23 cellular contexts compared by ENCODE assay signal in genomic region chr2:169005080-169005598, GRCh38. TPM values are rescaled to one million over a fixed set of nuclear protein-coding genes. Genes with fewer than 3 reads are reported as not detected.
DNase-seq lines count a peak whose midpoint lies in the region; ATAC-seq, FAIRE-seq and TF ChIP-seq lines count a peak whose summit lies in the region.
"Had no signal": no experiment of that assay in that cellular context is flagged by ENCODE, and none has a peak within 500 bp of the region (broad histone marks: within the 10 kb centered on the region; RNA-seq: fewer than 3 reads in every experiment).

No MANE protein-coding gene starts in this region.

- H3K4me1 ChIP-seq in NT2/D1 (ENCODE audit: insufficient read depth, insufficient read length) (no peaks in the 10 kb centered on the region), K562 (replicated peaks in 1 of 2; ENCODE audit: control insufficient read depth in 2 of 2, insufficient read depth in 2 of 2, low read length in 2 of 2) (peaks cover 0 to 13% of the 10 kb centered on the region in 2 experiments; a peak in 4 of 5 replicates), mesendoderm (ENCODE audit: control insufficient read depth, low read depth, low read length) (peaks cover 2% of the 10 kb centered on the region)

- no peaks in the 10 kb centered on the region for H3K36me3 ChIP-seq in NT2/D1 (ENCODE audit: insufficient read depth, insufficient read length, low read length)
- H3K36me3 ChIP-seq in K562 (ENCODE audit: control insufficient read depth, insufficient read depth, low read length) = no peaks in the 10 kb centered on the region
- no peaks in the 10 kb centered on the region for H3K36me3 ChIP-seq in mesendoderm (ENCODE audit: control insufficient read depth, insufficient read depth, low read length)

- no peak overlapping the region for H3K27ac ChIP-seq in K562 (ENCODE audit: extremely low read depth, low read depth, low read length)
- H3K27ac ChIP-seq in mesendoderm (ENCODE audit: low read depth, low read length) = no peak overlapping the region
- H3K27ac ChIP-seq: RWPE1, SK-N-MC had no signal

- BruUV-seq in K562 (replicated peaks; lab: Mats Ljungman, UMichigan) = no TSS peak

- H3K79me1 ChIP-seq in mesendoderm (ENCODE audit: low read length) = no peaks in the 10 kb centered on the region

- ATAC-seq in K562 = peak; percentile 53
- no peak for ATAC-seq in HG03565 (IDR thresholded peaks at IDR 0.05; ENCODE audit: unreplicated experiment)
- ATAC-seq: Panc1 had no signal

- FAIRE-seq in K562 (lab: Jason Lieb, UNC) = no peak

- H3K4ac ChIP-seq in mesendoderm (ENCODE audit: low read depth, low read length) = no peak overlapping the region

- no peak overlapping the region for H2BK15ac ChIP-seq in mesendoderm (replicated peaks; ENCODE audit: low read depth)

- no peak for TF ChIP-seq RAD21 in K562 (CRISPR knock-in tag; conservative IDR thresholded peaks at IDR 0.05 in 1 of 2, IDR thresholded peaks at IDR 0.05 in 1 of 2)

- H3K18ac ChIP-seq in mesendoderm (ENCODE audit: low read length) = no peak overlapping the region

- no peaks in the 10 kb centered on the region for H4K20me1 ChIP-seq in K562 (replicated peaks; ENCODE audit: control insufficient read depth, insufficient read depth, low read length)

- intact Hi-C loops in K562 (cut with micrococcal nuclease) = loop anchor here (2.0 kb wide), 1 partner anchor 28 kb away; no protein-coding TSS in a partner anchor

- H3K27me3 ChIP-seq in NT2/D1 (ENCODE audit: insufficient read depth, insufficient read length) (no peaks in the 10 kb centered on the region), K562 (ENCODE audit: control insufficient read depth in 2 of 2, insufficient read depth in 2 of 2, low read length in 2 of 2) (no peaks in the 10 kb centered on the region), mesendoderm (ENCODE audit: insufficient read depth, low read length, poor library complexity) (no peaks in the 10 kb centered on the region)

- H3K79me2 ChIP-seq in K562 (ENCODE audit: control insufficient read depth, insufficient read depth, low read length) = no peaks in the 10 kb centered on the region
- no peaks in the 10 kb centered on the region for H3K79me2 ChIP-seq in mesendoderm (ENCODE audit: control insufficient read depth, insufficient read depth, low read length)

- H2BK120ac ChIP-seq in mesendoderm (ENCODE audit: low read depth, low read length) = no peak overlapping the region

- no peak overlapping the region for H4K5ac ChIP-seq in mesendoderm (ENCODE audit: low read length)

- peak; percentile 74 for DNase-seq in ELF-1 (ENCODE audit: low read depth, low spot score)
- peak; percentile 9 for DNase-seq in NT2/D1 (ENCODE audit: low read depth, low spot score)
- peak in 1 of 4 experiments; percentile 51 for DNase-seq in K562 (ENCODE audit: extremely low read depth in 1 of 4, low spot score in 3 of 4)
- DNase-seq in mesendoderm = peak; percentile 46
- DNase-seq in HUDEP-2 (lab: John Stamatoyannopoulos, UW; ENCODE audit: unreplicated experiment in 76 of 76) = no peak
- DNase-seq in NCI-H345 treated with DMSO at 0.1 percent for 48 hours (lab: John Stamatoyannopoulos, UW; ENCODE audit: unreplicated experiment) = no peak
- no peak for DNase-seq in SW480 (ENCODE audit: low spot score)
- DNase-seq: Calu3, DMS79 treated with DMSO at 0.1 percent for 48 hours, GOT3, NCI-H1092, NCI-H1417 treated with DMSO at 0.1 percent for 48 hours, NCI-H1694 treated with DMSO at 0.1 percent for 48 hours, NCI-H2081, NCI-H446, NCI-H524 treated with DMSO at 0.1 percent for 48 hours, SHP77 treated with DMSO at 0.1 percent for 48 hours had no signal

- H3K9ac ChIP-seq in NT2/D1 (ENCODE audit: insufficient read length, low read depth) (no peak overlapping the region), K562 (ENCODE audit: insufficient read depth in 1 of 2, low read depth in 2 of 2, low read length in 2 of 2) (no peak overlapping the region; a peak in 1 of 4 replicates), mesendoderm (ENCODE audit: low read length) (no peak overlapping the region)

- no peak for TF ChIP-seq POLR2A in K562 (conservative IDR thresholded peaks at IDR 0.05)

- H3K23ac ChIP-seq in mesendoderm (ENCODE audit: low read length) = no peak overlapping the region

- H2AFZ ChIP-seq in K562 (ENCODE audit: low read depth, low read length) = peak overlapping the region; percentile 74

- WGBS in K562 (ENCODE audit: insufficient coverage, low coverage, missing lambda C conversion rate) = 29% methylated on average over 4 of the region's 4 CpGs
- no CpG with 5 or more reads among the region's 4 CpGs for WGBS in mesendoderm (ENCODE audit: extremely low coverage, insufficient coverage, low lambda C conversion rate)

- H4K8ac ChIP-seq in mesendoderm (ENCODE audit: low read depth, low read length) = no peak overlapping the region

- no peak overlapping the region for H2BK5ac ChIP-seq in mesendoderm (ENCODE audit: low read length)

- POLR2A ChIA-PET in K562 (lab: Yijun Ruan, JAX) = interaction anchor here (0.8 to 1.1 kb wide), 3 partner anchors 10 to 35 kb away, joined by 3 to 5 read pairs (median 3); no protein-coding TSS in a partner anchor

- no peak for TF ChIP-seq EP300 in K562 (IDR thresholded peaks at IDR 0.05; ENCODE audit: low read length)

- CTCF ChIA-PET in K562 (lab: Yijun Ruan, JAX; ENCODE audit: low intra/inter-chr PET ratio) = no interaction called here

- TF ChIP-seq CTCF in K562 (IDR thresholded peaks at IDR 0.05 in 2 of 3, conservative IDR thresholded peaks at IDR 0.05 in 1 of 3; ENCODE audit: insufficient read depth in 2 of 3, low read depth in 1 of 3, low read length in 3 of 3) = no peak

- H3K9me3 ChIP-seq in NT2/D1 (ENCODE audit: insufficient read depth, low read length) = no peaks in the 10 kb centered on the region; the same call in 1 of the 2 replicates
- H3K9me3 ChIP-seq in K562 (replicated peaks; ENCODE audit: control insufficient read depth, insufficient read depth, low read depth, low read length) = no peaks in the 10 kb centered on the region

- no peaks in the 10 kb centered on the region for H3K9me1 ChIP-seq in K562 (ENCODE audit: control insufficient read depth, insufficient read depth, low read length)

- in situ Hi-C loops in K562 (cut with MboI) = no loop called here

- no peak overlapping the region for H3K56ac ChIP-seq in mesendoderm (ENCODE audit: low read length)

- H3K4me2 ChIP-seq in K562 (ENCODE audit: insufficient read depth, low read length) (no peak overlapping the region), mesendoderm (ENCODE audit: low read length) (no peak overlapping the region)

- no peak overlapping the region for H3K4me3 ChIP-seq in NT2/D1 (ENCODE audit: insufficient read length, low read depth)
- H3K4me3 ChIP-seq in K562 = no peak overlapping the region
- no peak overlapping the region for H3K4me3 ChIP-seq in mesendoderm (ENCODE audit: low read length)
- H3K4me3 ChIP-seq: SK-N-MC had no signal

- no peak overlapping the region for H2AK5ac ChIP-seq in mesendoderm (ENCODE audit: low read length)

TF ChIP-seq in K562, 482 proteins besides CTCF, POLR2A, EP300 and RAD21:
- TF ChIP-seq YY1 (IDR thresholded peaks at IDR 0.05; ENCODE audit: borderline replicate concordance in 1 of 3, control insufficient read depth in 1 of 3, extremely low read depth in 1 of 3, insufficient read depth in 3 of 3, insufficient read length in 1 of 3, insufficient replicate concordance in 2 of 3, low read depth in 1 of 3, low read length in 2 of 3) (peak in 2 of 3 experiments; percentile 31 to 62), ID3 (CRISPR knock-in tag; IDR thresholded peaks at IDR 0.05) (no peak), ID3 (tag; IDR thresholded peaks at IDR 0.05) (no peak)

RNA-seq across cellular contexts. Expression of gene ABCB11, which starts 26.0 kb away (rescaled TPM):
- total RNA-seq in K562 (2011; cell fraction: chromatin; rRNA removed; ENCODE audit: low replicate concordance) = 0.09 and 0.25 TPM in 2 replicates
- total RNA-seq in K562 (2011; cell fraction: nucleolus; rRNA removed) = 0.13 and 0.17 TPM in 2 replicates
- total RNA-seq in K562 (2011; cell fraction: nucleoplasm; rRNA removed) = not detected in 2 replicates
- 0.08 and 0.23 TPM in 2 replicates for total RNA-seq in K562 (2014; rRNA removed)
- 0.10 and 0.11 TPM in 2 replicates for total RNA-seq in K562 (2014; rRNA removed; fragmentation: Illumina TruSeq; extraction: Trizol)
- 0.30 and 0.51 TPM in 2 replicates for total RNA-seq in K562 (2015; rRNA removed; fragmentation: Illumina TruSeq; extraction: Trizol)
- 0.18 and 0.25 TPM in 2 replicates for total RNA-seq in K562 (2021)
- 0.03 and 0.06 TPM in 2 replicates for polyA plus RNA-seq in K562 (2011; rRNA removed)
- polyA plus RNA-seq in K562 (2011; cell fraction: cytosol; rRNA removed) = 0.01 TPM in 2 replicates
- polyA plus RNA-seq in K562 (2011; cell fraction: nucleus; rRNA removed) = 0.07 and 0.09 TPM in 2 replicates
- polyA plus RNA-seq in K562 (2012) = 0.12 and 0.40 TPM in 2 replicates
- 0.09 and 0.10 TPM in 2 replicates for polyA plus RNA-seq in K562 (2014; fragmentation: Illumina TruSeq; extraction: Trizol)
- under 1 TPM in 1 of 2 experiments, not detected in 1; 0.06 TPM for polyA plus RNA-seq in K562 (2014; fragmentation: Nextera tagmentation; extraction: Ambion mirVana)
- 0.04 and 0.08 TPM in 2 replicates for polyA plus RNA-seq in K562 (2014; rRNA removed)
- polyA minus RNA-seq in K562 (2011; rRNA and poly(A)+ RNA removed) = 0.04 and 0.06 TPM in 2 replicates
- not detected in 2 replicates for polyA minus RNA-seq in K562 (2011; cell fraction: cytosol; rRNA and poly(A)+ RNA removed)
- polyA minus RNA-seq in K562 (2011; cell fraction: nucleus; rRNA and poly(A)+ RNA removed) = 0.11 and 0.13 TPM in 2 replicates
- 0.03 TPM for polyA plus RNA-seq in mesendoderm (2013, experiment 1 of 2)
- 0.03 TPM for polyA plus RNA-seq in mesendoderm (2013, experiment 2 of 2)
- total RNA-seq: A673 had no signal
- polyA plus RNA-seq: IgD-negative memory B cell had no signal

Comparison
In these comparisons a context has a peak if more than half of its experiments do, and no peak if none do; other contexts are left out.
1. DNase-seq: peak in ELF-1 (single experiment), NT2/D1 (single experiment) and mesendoderm (single experiment); none in HUDEP-2 (0 of 76), NCI-H345 treated with DMSO at 0.1 percent for 48 hours (single experiment) and SW480 (single experiment).